In the genomic region with DNA sequence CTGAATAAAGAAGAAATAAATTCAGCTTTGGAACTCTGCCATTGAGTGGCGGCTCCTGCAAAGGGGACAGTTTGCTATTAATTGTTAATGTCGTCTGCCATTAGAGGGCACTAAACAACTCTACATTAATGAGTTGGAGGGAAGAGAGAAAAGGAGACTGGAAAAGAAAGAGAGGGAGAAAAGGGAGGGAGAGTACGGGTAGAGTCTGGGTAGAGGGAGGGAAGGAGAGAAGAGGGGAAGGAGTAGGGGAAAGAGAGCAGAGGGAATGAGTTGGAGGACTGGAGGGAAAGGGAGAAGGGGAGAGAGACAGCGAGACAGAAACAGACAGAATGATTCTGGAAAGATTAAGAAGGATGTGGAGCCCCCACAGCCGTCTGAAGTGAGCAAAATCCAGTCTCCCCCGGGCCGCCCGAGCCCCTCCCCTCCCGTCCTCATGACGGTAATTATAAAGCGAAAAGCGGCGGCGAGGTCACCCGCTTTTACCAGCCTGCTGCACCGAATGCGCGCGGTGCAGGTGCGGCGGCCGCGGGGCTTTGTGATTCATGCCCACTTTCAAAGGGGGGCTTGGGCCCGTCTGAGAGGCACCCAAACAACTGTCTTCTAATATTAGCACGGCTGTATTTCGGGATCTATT, we compare ENCODE assay signal across 8 cellular contexts. TPM values are rescaled to one million over a fixed set of nuclear protein-coding genes. Genes with fewer than 3 reads are reported as not detected.
DNase-seq lines count a peak whose midpoint lies in the region; ATAC-seq, FAIRE-seq and TF ChIP-seq lines count a peak whose summit lies in the region.

No MANE protein-coding gene starts in this region.

- peak overlapping the region; percentile 66 for H2AFZ ChIP-seq in fibroblast of lung (ENCODE audit: low read length)

- no peak for FAIRE-seq in GM19239 (lab: Jason Lieb, UNC)

- H3K9me3 Mint-ChIP-seq in natural killer cell: no peaks in the 10 kb centered on the region

- H4K20me1 ChIP-seq in fibroblast of lung (ENCODE audit: control insufficient read depth, extremely low read depth, insufficient read depth, low read length): peaks cover 2% of the 10 kb centered on the region

- peaks cover 37% of the 10 kb centered on the region for H3K27me3 ChIP-seq in WERI-Rb-1 (ENCODE audit: insufficient read depth, low read depth, severe bottlenecking)
- no peaks in the 10 kb centered on the region for H3K27me3 ChIP-seq in fibroblast of lung (ENCODE audit: control insufficient read depth, insufficient read depth, low read length)

- H3K9ac ChIP-seq in fibroblast of lung (ENCODE audit: insufficient read depth, low read length): peak overlapping the region; percentile 21

- H3K4me3 Mint-ChIP-seq in natural killer cell: peak overlapping the region; percentile 92

- intact Hi-C loops in natural killer cell (cut with micrococcal nuclease): loop anchor here (10.0 kb wide), 1 partner anchor 746 kb away; no protein-coding TSS in a partner anchor

- H3K27ac Mint-ChIP-seq in natural killer cell: no peak overlapping the region

- H3K27ac ChIP-seq in C4-2B (no peak overlapping the region), WERI-Rb-1 (no peak overlapping the region), fibroblast of lung (ENCODE audit: insufficient read depth, low read length) (peak overlapping the region; percentile 47)

- DNase-seq in GM19239 (ENCODE audit: insufficient read length, low spot score) (peak; percentile 13), NCI-H1694 treated with DMSO at 0.1 percent for 48 hours (lab: John Stamatoyannopoulos, UW) (peak; percentile 87), WERI-Rb-1 (peak; percentile 63), fibroblast of lung (ENCODE audit: low read depth in 2 of 2) (peak; percentile 53 to 78), natural killer cell (no peak)

- peaks cover 30% of the 10 kb centered on the region for H3K79me2 ChIP-seq in fibroblast of lung (ENCODE audit: control insufficient read depth, insufficient read depth, low read length)

- H3K36me3 Mint-ChIP-seq in natural killer cell: peaks cover 8% of the 10 kb centered on the region

- no peaks in the 10 kb centered on the region for H3K4me1 ChIP-seq in fibroblast of lung (ENCODE audit: control insufficient read depth, extremely low read depth, insufficient read depth, low read length)

- ATAC-seq in natural killer cell (peak in 1 of 3 donors; percentile 23), GM18873 (IDR thresholded peaks at IDR 0.05; ENCODE audit: low FRiP score, unreplicated experiment) (no peak), HG03097 (IDR thresholded peaks at IDR 0.05; ENCODE audit: low FRiP score, unreplicated experiment) (no peak)

- H3K27me3 Mint-ChIP-seq in natural killer cell (ENCODE audit: low read depth in 2 of 2): peaks cover 25 to 48% of the 10 kb centered on the region in 2 donors

- H3K4me2 ChIP-seq in fibroblast of lung (ENCODE audit: extremely low read depth, insufficient read depth, low read length): peak overlapping the region; percentile 94

- H3K9me3 ChIP-seq in WERI-Rb-1 (ENCODE audit: severe bottlenecking) (no peaks in the 10 kb centered on the region), fibroblast of lung (ENCODE audit: control insufficient read depth, insufficient read depth, low read depth, low read length) (no peaks in the 10 kb centered on the region)

- H3K4me1 Mint-ChIP-seq in natural killer cell: peaks cover 43 to 44% of the 10 kb centered on the region in 2 donors

- H3K36me3 ChIP-seq in WERI-Rb-1 (no peaks in the 10 kb centered on the region), fibroblast of lung (ENCODE audit: control insufficient read depth, insufficient read depth, low read length) (peaks cover 10% of the 10 kb centered on the region)

- H3K4me3 ChIP-seq in WERI-Rb-1 (ENCODE audit: low read depth, low read length) (peak overlapping the region; percentile 62), fibroblast of lung (replicated peaks in 1 of 4; ENCODE audit: control extremely low read depth in 1 of 4, insufficient read depth in 1 of 4, low read depth in 3 of 4, low read length in 4 of 4) (peak overlapping the region; percentile 44 to 82 (median 70))

- TF ChIP-seq CTCF in C4-2B (conservative IDR thresholded peaks at IDR 0.05) (peak; percentile 84), WERI-Rb-1 (IDR thresholded peaks at IDR 0.05; ENCODE audit: low read depth, low read length) (peak; percentile 35), fibroblast of lung (conservative IDR thresholded peaks at IDR 0.05 in 1 of 2, IDR thresholded peaks at IDR 0.05 in 1 of 2; ENCODE audit: low read depth in 1 of 2, low read length in 2 of 2) (peak; percentile 40 to 42), natural killer cell (IDR thresholded peaks at IDR 0.05) (peak; percentile 32)

RNA-seq across cellular contexts. Expression of a gene that starts 1.9 kb away (rescaled TPM):
- total RNA-seq in fibroblast of lung (129 and 759 TPM in 2 replicates), natural killer cell (not detected)
- 592 and 1,058 TPM in 2 replicates for polyA plus RNA-seq in fibroblast of lung
- 430 and 750 TPM in 2 replicates for polyA plus RNA-seq in fibroblast of lung (2012)
- 208 and 311 TPM in 2 replicates for polyA minus RNA-seq in fibroblast of lung (ENCODE audit: low replicate concordance)

Comparison
In these comparisons a context has a peak if more than half of its experiments do, and no peak if none do; other contexts are left out.
1. CTCF ChIP-seq: peak in every context shown above with its lines; median percentile 84 in C4-2B; 41 in fibroblast of lung; 35 in WERI-Rb-1; 32 in natural killer cell.
2. RNA of a gene that starts 1.9 kb away (total RNA-seq): 129 to 759 TPM in fibroblast of lung; not detected in natural killer cell; every median in the first group is over 100 times any median in the second.